Comparison of ENCODE assay signal across 8 cellular contexts in the genomic region with DNA sequence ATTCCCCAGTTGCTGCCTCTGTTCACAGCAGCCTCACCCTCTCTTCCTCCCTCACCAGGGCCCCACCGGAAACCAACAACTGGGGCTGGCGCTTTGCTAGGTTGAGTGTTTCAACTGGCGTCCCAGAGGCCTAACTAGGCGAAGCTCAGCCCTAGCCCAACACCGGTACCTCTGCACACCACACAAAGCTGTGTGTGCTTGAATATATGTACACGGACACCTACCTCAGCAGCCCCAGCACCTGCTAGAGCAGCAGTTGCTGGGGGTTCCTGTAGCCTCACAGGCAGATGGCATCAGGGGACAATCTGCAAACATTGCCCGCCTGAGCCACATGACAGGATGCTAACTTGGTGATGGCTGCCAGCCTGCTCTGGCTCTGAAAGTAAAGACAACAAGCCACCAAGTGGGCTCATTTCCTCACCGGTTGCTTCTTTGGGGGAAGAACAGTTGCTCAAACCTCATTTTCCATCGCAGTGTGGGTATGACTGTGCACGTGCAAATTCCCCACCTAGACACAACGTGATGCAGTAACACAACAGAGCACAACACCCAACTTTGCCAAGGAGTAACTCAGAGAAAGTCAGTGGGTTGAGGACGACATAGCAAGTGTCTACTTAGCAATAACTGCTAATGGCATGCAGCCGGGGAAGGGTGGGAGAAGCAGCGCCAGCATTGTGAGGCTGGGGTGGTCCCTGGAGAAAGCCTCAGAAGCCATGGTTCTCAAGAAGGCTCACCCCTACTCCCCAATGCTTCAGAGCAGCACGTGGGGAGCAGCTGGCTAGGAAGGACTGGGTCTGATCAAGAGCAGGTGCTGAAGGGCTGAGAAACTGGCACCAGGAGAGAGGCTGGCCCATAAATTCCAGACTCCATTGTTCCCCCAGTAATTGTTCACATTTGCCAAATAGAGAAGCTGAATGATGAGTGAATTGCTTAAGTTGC.
A peak's percentile ranks its signal among the peaks of the same experiment; 100 is the strongest.
DNase-seq lines count a peak whose midpoint lies in the region; ATAC-seq and TF ChIP-seq lines count a peak whose summit lies in the region.

No MANE protein-coding gene starts in this region.

- H3K4me1 Mint-ChIP-seq in stimulated activated effector memory CD8-positive, alpha-beta T cell treated with anti-CD3 and anti-CD28 coated beads, Interleukin-12 subunit alpha, Interleukin-12 subunit beta, amount 100 ng/mL, for 72 hours = peaks cover 89% of the 10 kb centered on the region

- peak; percentile 37 for ATAC-seq in GM18505 (IDR thresholded peaks at IDR 0.05; ENCODE audit: unreplicated experiment)
- ATAC-seq in HG03139 (IDR thresholded peaks at IDR 0.05; ENCODE audit: unreplicated experiment) = peak; percentile 48
- peak; percentile 53 for ATAC-seq in esophagus mucosa
- peak; percentile 85 for ATAC-seq in stimulated activated effector memory CD8-positive, alpha-beta T cell treated with anti-CD3 and anti-CD28 coated beads, Interleukin-12 subunit alpha, Interleukin-12 subunit beta, amount 100 ng/mL, for 72 hours

- peaks cover 67% of the 10 kb centered on the region for H3K36me3 Mint-ChIP-seq in stimulated activated effector memory CD8-positive, alpha-beta T cell treated with anti-CD3 and anti-CD28 coated beads, Interleukin-12 subunit alpha, Interleukin-12 subunit beta, amount 100 ng/mL, for 72 hours

- TF ChIP-seq POLR2A in GM18505 (IDR thresholded peaks at IDR 0.05; ENCODE audit: borderline replicate concordance, extremely low read depth, insufficient read depth, insufficient read length) (no peak), erythroblast (IDR thresholded peaks at IDR 0.05; ENCODE audit: low read length) (no peak)

- H3K27ac Mint-ChIP-seq in stimulated activated effector memory CD8-positive, alpha-beta T cell treated with anti-CD3 and anti-CD28 coated beads, Interleukin-12 subunit alpha, Interleukin-12 subunit beta, amount 100 ng/mL, for 72 hours = peak overlapping the region; percentile 93

- H3K4me3 Mint-ChIP-seq in stimulated activated effector memory CD8-positive, alpha-beta T cell treated with anti-CD3 and anti-CD28 coated beads, Interleukin-12 subunit alpha, Interleukin-12 subunit beta, amount 100 ng/mL, for 72 hours = peak overlapping the region; percentile 68

- DNase-seq in activated CD4-positive, alpha-beta T cell treated with anti-CD3 and anti-CD28 coated beads for 1 hour = peak; percentile 59
- peak; percentile 37 to 81 for DNase-seq in stimulated activated effector memory CD8-positive, alpha-beta T cell treated with anti-CD3 and anti-CD28 coated beads, Interleukin-12 subunit alpha, Interleukin-12 subunit beta, amount 100 ng/mL, for 72 hours (ENCODE audit: low spot score in 2 of 2)
- no peak for DNase-seq in NCI-H1092 treated with DMSO at 0.1 percent for 48 hours (lab: John Stamatoyannopoulos, UW)
- DNase-seq in erythroblast (lab: John Stamatoyannopoulos, UW) = no peak
- no peak for DNase-seq in NCI-H1417 treated with DMSO at 0.1 percent for 48 hours (lab: John Stamatoyannopoulos, UW)

- H3K9me3 Mint-ChIP-seq in stimulated activated effector memory CD8-positive, alpha-beta T cell treated with anti-CD3 and anti-CD28 coated beads, Interleukin-12 subunit alpha, Interleukin-12 subunit beta, amount 100 ng/mL, for 72 hours = no peaks in the 10 kb centered on the region

Comparison
In these comparisons a context has a peak if more than half of its experiments do, and no peak if none do; other contexts are left out.
1. DNase-seq: peak in activated CD4-positive, alpha-beta T cell treated with anti-CD3 and anti-CD28 coated beads for 1 hour (single experiment) and stimulated activated effector memory CD8-positive, alpha-beta T cell treated with anti-CD3 and anti-CD28 coated beads, Interleukin-12 subunit alpha, Interleukin-12 subunit beta, amount 100 ng/mL, for 72 hours (2 of 2); none in NCI-H1092 treated with DMSO at 0.1 percent for 48 hours (single experiment), erythroblast (0 of 2) and NCI-H1417 treated with DMSO at 0.1 percent for 48 hours (single experiment).
2. Peak in every context shown above with its lines, with median percentiles within 50 percentile points of each other: ATAC-seq.